13 cellular contexts compared by ENCODE assay signal in genomic region chr20:1388253-1388652, GRCh38. TPM values are rescaled to one million over a fixed set of nuclear protein-coding genes. Genes with fewer than 3 reads are reported as not detected.
DNase-seq lines count a peak whose midpoint lies in the region; ATAC-seq and TF ChIP-seq lines count a peak whose summit lies in the region.
"Had no signal": no experiment of that assay in that cellular context is flagged by ENCODE, and none has a peak within 500 bp of the region (broad histone marks: within the 10 kb centered on the region; RNA-seq: fewer than 3 reads in every experiment).

No MANE protein-coding gene starts in this region.

- peaks cover 30% of the 10 kb centered on the region for H3K36me3 Mint-ChIP-seq in activated T-cell treated with anti-CD3 and anti-CD28 coated beads, Interleukin-2, amount 50 U/mL, for 4 hours (ENCODE audit: insufficient read depth)
- H3K36me3 Mint-ChIP-seq in activated B cell treated with CpG ODN at 0.5 μM for 24 hours (ENCODE audit: low read depth), result peaks cover 42% of the 10 kb centered on the region

- peak overlapping the region; percentile 59 for H3K27ac Mint-ChIP-seq in activated B cell treated with CpG ODN at 0.5 μM for 24 hours

- H3K9me3 ChIP-seq in lower lobe of right lung (no peaks in the 10 kb centered on the region), thymus (ENCODE audit: control insufficient read depth) (no peaks in the 10 kb centered on the region)
- H3K9me3 ChIP-seq: ovary had no signal

- H3K27ac ChIP-seq in lower lobe of right lung (peak overlapping the region; percentile 61), thymus (ENCODE audit: low read depth) (peak overlapping the region; percentile 87)
- H3K27ac ChIP-seq: ovary had no signal

- peaks cover 81% of the 10 kb centered on the region for H3K4me1 Mint-ChIP-seq in activated T-cell treated with anti-CD3 and anti-CD28 coated beads, Interleukin-2, amount 50 U/mL, for 4 hours (ENCODE audit: low read depth)
- H3K4me1 Mint-ChIP-seq in activated B cell treated with CpG ODN at 0.5 μM for 24 hours, result peaks cover 81% of the 10 kb centered on the region

- H3K4me1 ChIP-seq in lower lobe of right lung (peaks cover 88% of the 10 kb centered on the region), thymus (ENCODE audit: control insufficient read depth, insufficient read depth, low read length) (peaks cover 35% of the 10 kb centered on the region)

- no peak for ATAC-seq in activated T-cell treated with anti-CD3 and anti-CD28 coated beads, Interleukin-2, amount 50 U/mL, for 4 hours
- ATAC-seq in activated B cell treated with CpG ODN at 0.5 μM for 24 hours (ENCODE audit: low read depth) (no peak), lower lobe of right lung (no peak), HG03097 (IDR thresholded peaks at IDR 0.05; ENCODE audit: low FRiP score, unreplicated experiment) (no peak)

- peak overlapping the region; percentile 71 for H3K4me3 Mint-ChIP-seq in activated T-cell treated with anti-CD3 and anti-CD28 coated beads, Interleukin-2, amount 50 U/mL, for 4 hours
- peak overlapping the region; percentile 1 for H3K4me3 Mint-ChIP-seq in activated B cell treated with CpG ODN at 0.5 μM for 24 hours

- H3K36me3 ChIP-seq in lower lobe of right lung, result peaks cover 13% of the 10 kb centered on the region
- H3K36me3 ChIP-seq in thymus (ENCODE audit: control insufficient read depth, insufficient read depth), result peaks cover 9% of the 10 kb centered on the region
- H3K36me3 ChIP-seq: ovary had no signal

- WGBS in thymus, result 72% methylated on average over 6 of the region's 6 CpGs

- POLR2A ChIA-PET in activated B cell treated with CpG ODN at 0.5 μM for 24 hours (lab: Charles Lee), result interaction anchor here (1.8 kb wide), 1 partner anchor 11 kb away, joined by 4 read pairs; no protein-coding TSS in a partner anchor

- H3K27me3 ChIP-seq in lower lobe of right lung (ENCODE audit: low read depth), result no peaks in the 10 kb centered on the region
- H3K27me3 ChIP-seq in thymus (ENCODE audit: control insufficient read depth, insufficient read depth), result no peaks in the 10 kb centered on the region
- H3K27me3 ChIP-seq: ovary had no signal

- H3K4me3 ChIP-seq in lower lobe of right lung (peak overlapping the region; percentile 35), thymus (ENCODE audit: low read length) (no peak overlapping the region)
- H3K4me3 ChIP-seq: ovary had no signal

- intact Hi-C loops in activated B cell treated with CpG ODN at 0.5 μM for 24 hours (cut with micrococcal nuclease) (no loop called here), lower lobe of right lung (cut with DNase I) (no loop called here)

- H3K9me3 Mint-ChIP-seq in activated T-cell treated with anti-CD3 and anti-CD28 coated beads, Interleukin-2, amount 50 U/mL, for 4 hours, result no peaks in the 10 kb centered on the region
- H3K9me3 Mint-ChIP-seq in activated B cell treated with CpG ODN at 0.5 μM for 24 hours, result no peaks in the 10 kb centered on the region

- H3K27me3 Mint-ChIP-seq in activated T-cell treated with anti-CD3 and anti-CD28 coated beads, Interleukin-2, amount 50 U/mL, for 4 hours (ENCODE audit: low read depth), result no peaks in the 10 kb centered on the region
- H3K27me3 Mint-ChIP-seq in activated B cell treated with CpG ODN at 0.5 μM for 24 hours, result no peaks in the 10 kb centered on the region

- no peak for DNase-seq in activated T-cell treated with anti-CD3 and anti-CD28 coated beads, Interleukin-2, amount 50 U/mL, for 4 hours
- no peak for DNase-seq in activated T-cell treated with anti-CD3 and anti-CD28 coated beads, Interleukin-2, amount 50 U/mL, for 1 hour
- DNase-seq in activated B cell treated with CpG ODN at 0.5 μM for 24 hours (no peak), lower lobe of right lung (no peak), NCI-H2081 treated with DMSO at 0.1 percent for 48 hours (lab: John Stamatoyannopoulos, UW) (no peak), NCI-H128 (lab: John Stamatoyannopoulos, UW; ENCODE audit: unreplicated experiment) (no peak)
- DNase-seq: activated gamma-delta T cell treated with Interleukin-2 at 50 U/mL for 16 hours; kidney glomerular epithelial cell; ovary; stimulated activated CD4-positive, alpha-beta T cell treated with anti-CD3 and anti-CD28 coated beads, Interleukin-4, amount 100 ng/mL, for 1 hour; substantia nigra had no signal

- CTCF ChIA-PET in activated B cell treated with CpG ODN at 0.5 μM for 24 hours (lab: Charles Lee), result interaction anchor here (1.5 kb wide), 1 partner anchor 52 kb away, joined by 4 read pairs; no protein-coding TSS in a partner anchor

- no peak for TF ChIP-seq CTCF in activated B cell treated with CpG ODN at 0.5 μM for 24 hours (IDR thresholded peaks at IDR 0.05)
- TF ChIP-seq CTCF in lower lobe of right lung (IDR thresholded peaks at IDR 0.05), result no peak

RNA-seq across cellular contexts. Expression of gene FKBP1A, which starts 4.6 kb away (rescaled TPM):
- 100 to 1,000 TPM; 253 to 300 (median 258) TPM for total RNA-seq in activated T-cell treated with anti-CD3 and anti-CD28 coated beads, Interleukin-2, amount 50 U/mL, for 4 hours
- total RNA-seq in activated B cell treated with CpG ODN at 0.5 μM for 24 hours, result 128 and 134 TPM in 2 replicates
- total RNA-seq in lower lobe of right lung, result 291 TPM
- 223 TPM for polyA plus RNA-seq in thymus

RNA-seq across cellular contexts. Expression of gene SDCBP2, which starts 59.3 kb away (rescaled TPM):
- 1 to 10 TPM; 1.9 to 3.2 (median 2.2) TPM for total RNA-seq in activated T-cell treated with anti-CD3 and anti-CD28 coated beads, Interleukin-2, amount 50 U/mL, for 4 hours
- total RNA-seq in activated B cell treated with CpG ODN at 0.5 μM for 24 hours, result 0.51 and 1.2 TPM in 2 replicates
- total RNA-seq in lower lobe of right lung, result 10.8 TPM
- 8.6 TPM for polyA plus RNA-seq in thymus
